23 cellular contexts compared by ENCODE assay signal in the genomic region with DNA sequence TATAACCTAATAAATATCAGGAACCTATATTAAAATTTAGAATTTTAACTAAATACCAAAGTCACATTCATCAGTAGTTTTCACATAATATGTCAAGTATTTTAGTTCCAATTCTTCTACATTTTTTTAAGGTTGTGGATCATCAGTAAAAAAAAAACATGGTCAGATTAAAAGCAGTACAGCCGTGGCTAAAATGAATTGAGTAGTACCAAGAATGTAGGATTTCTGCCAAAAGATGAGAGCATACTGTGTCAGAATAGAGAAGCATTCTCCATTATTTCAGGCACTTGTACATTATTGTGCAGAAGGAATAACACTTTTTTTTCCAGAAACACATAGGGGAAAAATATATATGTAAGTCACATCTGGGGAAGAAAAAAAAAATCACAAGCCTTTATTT.
"Had no signal": no experiment of that assay in that cellular context is flagged by ENCODE, and none has a peak within 500 bp of the region (broad histone marks: within the 10 kb centered on the region; RNA-seq: fewer than 3 reads in every experiment).

No MANE protein-coding gene starts in this region.

- H3K36me3 Mint-ChIP-seq: naive thymus-derived CD4-positive, alpha-beta T cell; stimulated activated memory B cell treated with anti-CD40 and anti-IgM and Interleukin-4, amounts not matched to agents 10 μg/mL and 1 μg/mL and 100 μg/mL, for 72 hours had no signal

- H3K27me3 ChIP-seq: esophagus squamous epithelium, hepatocyte, neutrophil, right lobe of liver, spleen, testis, tibial nerve, upper lobe of right lung, vagina had no signal

- H3K27ac ChIP-seq: esophagus squamous epithelium, hepatocyte, neutrophil, psoas muscle, right lobe of liver, spleen, testis, tibial nerve, upper lobe of right lung, vagina had no signal

- H3K27ac Mint-ChIP-seq: naive thymus-derived CD4-positive, alpha-beta T cell; stimulated activated memory B cell treated with anti-CD40 and anti-IgM and Interleukin-4, amounts not matched to agents 10 μg/mL and 1 μg/mL and 100 μg/mL, for 72 hours; stimulated activated naive CD8-positive, alpha-beta T cell treated with anti-CD3 and anti-CD28 coated beads, Interleukin-15, Interleukin-2, amounts not matched to agents 100 ng/mL and 50 ng/mL, for 24 hours had no signal

- H3K4me1 ChIP-seq: esophagus squamous epithelium, psoas muscle, right lobe of liver, spleen, testis, tibial nerve, upper lobe of right lung, vagina had no signal

- H3K27me3 Mint-ChIP-seq: naive thymus-derived CD4-positive, alpha-beta T cell; stimulated activated memory B cell treated with anti-CD40 and anti-IgM and Interleukin-4, amounts not matched to agents 10 μg/mL and 1 μg/mL and 100 μg/mL, for 72 hours; stimulated activated naive CD8-positive, alpha-beta T cell treated with anti-CD3 and anti-CD28 coated beads, Interleukin-15, Interleukin-2, amounts not matched to agents 100 ng/mL and 50 ng/mL, for 24 hours had no signal

- H3K4me2 ChIP-seq: hepatocyte had no signal

- H3K4me3 Mint-ChIP-seq: naive thymus-derived CD4-positive, alpha-beta T cell; stimulated activated memory B cell treated with anti-CD40 and anti-IgM and Interleukin-4, amounts not matched to agents 10 μg/mL and 1 μg/mL and 100 μg/mL, for 72 hours; stimulated activated naive CD8-positive, alpha-beta T cell treated with anti-CD3 and anti-CD28 coated beads, Interleukin-15, Interleukin-2, amounts not matched to agents 100 ng/mL and 50 ng/mL, for 24 hours had no signal

- H3K79me2 ChIP-seq: hepatocyte had no signal

- H3K36me3 ChIP-seq: esophagus squamous epithelium, neutrophil, right lobe of liver, spleen, tibial nerve, upper lobe of right lung, vagina had no signal

- ATAC-seq: left cardiac atrium; naive thymus-derived CD4-positive, alpha-beta T cell; psoas muscle; right lobe of liver; stimulated activated memory B cell treated with anti-CD40 and anti-IgM and Interleukin-4, amounts not matched to agents 10 μg/mL and 1 μg/mL and 100 μg/mL, for 72 hours; upper lobe of right lung had no signal

- H3K4me3 ChIP-seq: esophagus squamous epithelium, hepatocyte, psoas muscle, right lobe of liver, spleen, testis, tibial nerve, upper lobe of right lung, vagina had no signal

- H3K4me1 Mint-ChIP-seq: naive thymus-derived CD4-positive, alpha-beta T cell; stimulated activated memory B cell treated with anti-CD40 and anti-IgM and Interleukin-4, amounts not matched to agents 10 μg/mL and 1 μg/mL and 100 μg/mL, for 72 hours had no signal

- H2AFZ ChIP-seq: hepatocyte had no signal

- DNase-seq: dermis blood vessel endothelial cell; esophagus squamous epithelium; foreskin melanocyte; head of caudate nucleus; kidney; left cardiac atrium; mammary epithelial cell; naive thymus-derived CD4-positive, alpha-beta T cell; psoas muscle; retina; right lobe of liver; spleen; stimulated activated CD4-positive, alpha-beta T cell treated with anti-CD3 and anti-CD28 coated beads, Interleukin-15, amount 100 ng/mL, for 24 hours; stimulated activated CD4-positive, alpha-beta T cell treated with anti-CD3 and anti-CD28 coated beads, Interleukin-1b, Interleukin-23, amount 100 ng/mL, for 48 hours; stimulated activated CD4-positive, alpha-beta T cell treated with anti-CD3 and anti-CD28 coated beads, Interleukin-4, amount 100 ng/mL, for 24 hours; testis; upper lobe of right lung had no signal
